23 cellular contexts compared by ENCODE assay signal in genomic region chr14:38987781-38988180, GRCh38.
DNase-seq lines count a peak whose midpoint lies in the region; ATAC-seq and TF ChIP-seq lines count a peak whose summit lies in the region.
"Had no signal": no experiment of that assay in that cellular context is flagged by ENCODE, and none has a peak within 500 bp of the region (broad histone marks: within the 10 kb centered on the region; RNA-seq: fewer than 3 reads in every experiment).

No MANE protein-coding gene starts in this region.

- H3K27ac ChIP-seq in GM23338 (ENCODE audit: low read depth) (no peak overlapping the region), caudate nucleus (ENCODE audit: low read depth, low read length) (peak overlapping the region; percentile 60), layer of hippocampus (ENCODE audit: low read depth, low read length) (peak overlapping the region; percentile 27), hepatocyte (no peak overlapping the region)
- H3K27ac ChIP-seq: A549, C4-2B, GM23248, PC-9, SJSA1 had no signal

- no peak overlapping the region for H3K27ac Mint-ChIP-seq in GM23338
- H3K27ac Mint-ChIP-seq in activated CD4-positive, alpha-beta T cell treated with anti-CD3 and anti-CD28 coated beads, Interleukin-2, amount 10 ng/mL, durations not matched to agents 24 days and 14 days: no peak overlapping the region
- H3K27ac Mint-ChIP-seq: CD8-positive, alpha-beta T cell; H9 had no signal

- H3K79me2 ChIP-seq in GM23338 (replicated peaks; ENCODE audit: insufficient read depth) (no peaks in the 10 kb centered on the region), hepatocyte (no peaks in the 10 kb centered on the region)

- 94% methylated on average over 2 of the region's 2 CpGs for WGBS in hepatocyte (ENCODE audit: low lambda C conversion rate, missing lambda C conversion rate)

- H3K27me3 Mint-ChIP-seq in GM23338 (ENCODE audit: insufficient read depth, low read depth, poor library complexity): no peaks in the 10 kb centered on the region
- no peaks in the 10 kb centered on the region for H3K27me3 Mint-ChIP-seq in activated CD4-positive, alpha-beta T cell treated with anti-CD3 and anti-CD28 coated beads, Interleukin-2, amount 10 ng/mL, durations not matched to agents 24 days and 14 days

- H3K27me3 ChIP-seq in GM23338 (ENCODE audit: insufficient read depth) (no peaks in the 10 kb centered on the region), layer of hippocampus (ENCODE audit: control insufficient read depth, insufficient read depth, low read length) (no peaks in the 10 kb centered on the region), hepatocyte (no peaks in the 10 kb centered on the region)
- H3K27me3 ChIP-seq: SJSA1 had no signal

- H4K20me1 ChIP-seq in GM23338 (replicated peaks; ENCODE audit: insufficient read depth) (no peaks in the 10 kb centered on the region), hepatocyte (ENCODE audit: insufficient read depth, poor library complexity, severe bottlenecking) (no peaks in the 10 kb centered on the region)

- H3K4me2 ChIP-seq in GM23338: no peak overlapping the region
- no peak overlapping the region for H3K4me2 ChIP-seq in hepatocyte
- H3K4me2 ChIP-seq: A549, PC-9 had no signal

- H3K36me3 ChIP-seq in GM23338 (ENCODE audit: insufficient read depth) (no peaks in the 10 kb centered on the region), hepatocyte (replicated peaks; ENCODE audit: insufficient read depth, low read depth) (no peaks in the 10 kb centered on the region)
- H3K36me3 ChIP-seq: SJSA1 had no signal

- no peaks in the 10 kb centered on the region for H3K4me1 Mint-ChIP-seq in GM23338
- peaks cover 9% of the 10 kb centered on the region for H3K4me1 Mint-ChIP-seq in activated CD4-positive, alpha-beta T cell treated with anti-CD3 and anti-CD28 coated beads, Interleukin-2, amount 10 ng/mL, durations not matched to agents 24 days and 14 days
- H3K4me1 Mint-ChIP-seq: H9 had no signal

- no peaks in the 10 kb centered on the region for H3K9me3 ChIP-seq in hepatocyte (ENCODE audit: low read depth)
- H3K9me3 ChIP-seq: A549, Caco-2, SJSA1 had no signal

- DNase-seq in GM23338 (ENCODE audit: low spot score) (no peak), caudate nucleus (lab: John Stamatoyannopoulos, UW) (no peak), superior temporal gyrus (ENCODE audit: extremely low spot score) (peak; percentile 41), midbrain (lab: John Stamatoyannopoulos, UW) (no peak), hepatocyte (ENCODE audit: low spot score) (no peak)
- no peak for DNase-seq in activated CD4-positive, alpha-beta T cell treated with anti-CD3 and anti-CD28 coated beads, Interleukin-2, amount 10 ng/mL, durations not matched to agents 24 days and 14 days
- DNase-seq: Caco-2; CD8-positive, alpha-beta T cell; GM23248; H9; Karpas-422; NCI-H1092 treated with DMSO at 0.1 percent for 48 hours; NCI-H1436 treated with DMSO at 0.1 percent for 48 hours; NCI-H187 treated with DMSO at 0.1 percent for 48 hours; NCI-H526 treated with DMSO at 0.1 percent for 48 hours; PC-9; Right ventricle myocardium superior; RPMI8226 had no signal

- no peak overlapping the region for H3K4me3 Mint-ChIP-seq in GM23338
- H3K4me3 Mint-ChIP-seq in activated CD4-positive, alpha-beta T cell treated with anti-CD3 and anti-CD28 coated beads, Interleukin-2, amount 10 ng/mL, durations not matched to agents 24 days and 14 days: no peak overlapping the region
- H3K4me3 Mint-ChIP-seq: CD8-positive, alpha-beta T cell; H9 had no signal

- H3K4me3 ChIP-seq in GM23338: no peak overlapping the region
- no peak overlapping the region for H3K4me3 ChIP-seq in hepatocyte
- H3K4me3 ChIP-seq: A549, GM23248, PC-9, SJSA1 had no signal

- TF ChIP-seq CTCF in GM23338 (conservative IDR thresholded peaks at IDR 0.05; ENCODE audit: low read depth in 2 of 2): no peak
- TF ChIP-seq CTCF in hepatocyte (IDR thresholded peaks at IDR 0.05; ENCODE audit: poor library complexity): no peak

- H3K4me1 ChIP-seq in GM23338 (ENCODE audit: insufficient read depth) (no peaks in the 10 kb centered on the region; the same call in 1 of the 2 replicates), hepatocyte (ENCODE audit: insufficient read depth) (no peaks in the 10 kb centered on the region)
- H3K4me1 ChIP-seq: A549, Caco-2 had no signal

- ATAC-seq in GM23338: no peak
- ATAC-seq: A549; CD8-positive, alpha-beta T cell; HepG2 had no signal

- H3K36me3 Mint-ChIP-seq in GM23338 (ENCODE audit: low read depth): no peaks in the 10 kb centered on the region
- H3K36me3 Mint-ChIP-seq in activated CD4-positive, alpha-beta T cell treated with anti-CD3 and anti-CD28 coated beads, Interleukin-2, amount 10 ng/mL, durations not matched to agents 24 days and 14 days (ENCODE audit: low read depth): no peaks in the 10 kb centered on the region
- H3K36me3 Mint-ChIP-seq: CD8-positive, alpha-beta T cell had no signal

- H3K9me2 ChIP-seq in GM23338 (ENCODE audit: insufficient read depth): no peaks in the 10 kb centered on the region
- H3K9me2 ChIP-seq in hepatocyte (replicated peaks; ENCODE audit: insufficient read depth): no peaks in the 10 kb centered on the region

- H3F3A ChIP-seq in GM23338 (replicated peaks; ENCODE audit: low read depth): no peaks in the 10 kb centered on the region

- H3K9me3 Mint-ChIP-seq in GM23338: no peaks in the 10 kb centered on the region
- peaks cover 5% of the 10 kb centered on the region for H3K9me3 Mint-ChIP-seq in activated CD4-positive, alpha-beta T cell treated with anti-CD3 and anti-CD28 coated beads, Interleukin-2, amount 10 ng/mL, durations not matched to agents 24 days and 14 days
- H3K9me3 Mint-ChIP-seq: CD8-positive, alpha-beta T cell; H9 had no signal

- intact Hi-C loops in activated CD4-positive, alpha-beta T cell treated with anti-CD3 and anti-CD28 coated beads, Interleukin-2, amount 10 ng/mL, durations not matched to agents 24 days and 14 days (cut with micrococcal nuclease): no loop called here

- H2AFZ ChIP-seq in GM23338 (peak overlapping the region; percentile 52; the same call in 1 of the 2 replicates), hepatocyte (no peak overlapping the region)
- H2AFZ ChIP-seq: GM23248, PC-9 had no signal

TF ChIP-seq in GM23338, 12 proteins besides CTCF, POLR2A, EP300 and RAD21 (continues in another document):
- TF ChIP-seq JUNB (IDR thresholded peaks at IDR 0.05; ENCODE audit: unreplicated experiment) (no peak), NANOG (IDR thresholded peaks at IDR 0.05; ENCODE audit: borderline replicate concordance) (no peak), ZNF331 (CRISPR knock-in tag; IDR thresholded peaks at IDR 0.05; ENCODE audit: low read depth) (no peak), ZNF462 (CRISPR knock-in tag; IDR thresholded peaks at IDR 0.05) (no peak), CREB1 (CRISPR knock-in tag; IDR thresholded peaks at IDR 0.05; ENCODE audit: low read depth) (no peak)

Comparison
In these comparisons a context has a peak if more than half of its experiments do, and no peak if none do; other contexts are left out.
1. H3K27ac ChIP-seq: peak in caudate nucleus (single experiment) and layer of hippocampus (single experiment); none in GM23338 (single experiment) and hepatocyte (single experiment).